ENCODE assay signal across 8 cellular contexts in genomic region chr17:76737082-76737675, GRCh38. TPM values are rescaled to one million over a fixed set of nuclear protein-coding genes. Genes with fewer than 3 reads are reported as not detected.
DNase-seq lines count a peak whose midpoint lies in the region; ATAC-seq, FAIRE-seq and TF ChIP-seq lines count a peak whose summit lies in the region.

Gene SRSF2 (minus strand): TSS chr17:76737331. CDS start chr17:76737160, 171 bp downstream.

- H3K4me3 ChIP-seq in adrenal gland (peak within 1 kb of the TSS; percentile 83 to 98 (median 92)), heart left ventricle (peak within 1 kb of the TSS; percentile 71 to 100 (median 94)), upper lobe of left lung (peak within 1 kb of the TSS; percentile 69 to 100 (median 86))

- TF ChIP-seq POLR2A in GM12892 (IDR thresholded peaks at IDR 0.05; ENCODE audit: low read depth, low read length), result peak; percentile 99
- TF ChIP-seq POLR2A in adrenal gland (IDR thresholded peaks at IDR 0.05), result peak; percentile 99 to 100
- peak; percentile 90 to 99 for TF ChIP-seq POLR2A in heart left ventricle (IDR thresholded peaks at IDR 0.05)
- TF ChIP-seq POLR2A in upper lobe of left lung (IDR thresholded peaks at IDR 0.05), result peak; percentile 99 to 100 (median 100)

- intact Hi-C loops in adrenal gland (cut with DNase I), result no loop called here
- intact Hi-C loops in heart left ventricle (cut with DNase I), result loop anchor here in 2 of 10 donors (1.0 to 10.0 kb wide), 2 partner anchors 11 to 52 kb away; partner anchors contain the start of genes JMJD6 (in 1 of the 2) and METTL23 (in 1 of the 2)
- intact Hi-C loops in posterior cingulate gyrus (cut with DNase I), result loop anchor here (1.0 kb wide), 1 partner anchor 11 kb away; the partner anchor contains the start of genes JMJD6 and METTL23

- DNase-seq in GM12892 (ENCODE audit: insufficient read length) (peak; percentile 84), NCI-H146 (lab: John Stamatoyannopoulos, UW) (peak; percentile 99), T-helper 1 cell (peak; percentile 97 to 99 (median 98)), adrenal gland (peak; percentile 98 to 99 (median 98)), heart left ventricle (peak; percentile 98 to 99 (median 98)), posterior cingulate gyrus (peak; percentile 97 to 100 (median 98)), upper lobe of left lung (peak; percentile 98 to 99)

- H3K36me3 ChIP-seq in adrenal gland (replicated peaks in 1 of 2) (peaks cover 0 to 44% of the 10 kb centered on the region in 2 donors), heart left ventricle (peaks cover 0 to 55% (median 49%) of the 10 kb centered on the region in 9 donors), upper lobe of left lung (peaks cover 10 to 45% (median 36%) of the 10 kb centered on the region in 4 donors)

- TF ChIP-seq CTCF in adrenal gland (IDR thresholded peaks at IDR 0.05), result peak in 1 of 6 experiments; percentile 6
- TF ChIP-seq CTCF in heart left ventricle (IDR thresholded peaks at IDR 0.05), result no peak
- peak in 2 of 6 experiments; percentile 12 to 50 for TF ChIP-seq CTCF in upper lobe of left lung (IDR thresholded peaks at IDR 0.05)

- no peaks in the 10 kb centered on the region for H3K9me3 ChIP-seq in adrenal gland (replicated peaks in 1 of 3)
- H3K9me3 ChIP-seq in heart left ventricle, result no peaks in the 10 kb centered on the region
- H3K9me3 ChIP-seq in upper lobe of left lung, result no peaks in the 10 kb centered on the region

- peak; percentile 57 for ATAC-seq in HG02852 (IDR thresholded peaks at IDR 0.05; ENCODE audit: unreplicated experiment)
- ATAC-seq in heart left ventricle, result peak; percentile 88 to 94 (median 91)
- ATAC-seq in upper lobe of left lung (ENCODE audit: low FRiP score in 2 of 2), result peak; percentile 94 to 98

- peak in 1 of 4 donors; percentile 90 for TF ChIP-seq EP300 in upper lobe of left lung (IDR thresholded peaks at IDR 0.05)

- 0 to 1% (median 0%) methylated on average over 3 to 60 of the region's 60 CpGs for WGBS in adrenal gland, 4 donors
- 0 to 1% (median 0%) methylated on average over 41 to 60 of the region's 60 CpGs for WGBS in heart left ventricle, 4 donors
- WGBS in upper lobe of left lung, 2 donors, result 0 to 1% methylated on average over 13 to 24 of the region's 60 CpGs

- H3K4me1 ChIP-seq in adrenal gland (replicated peaks in 1 of 2) (peaks cover 32 to 66% of the 10 kb centered on the region in 2 donors), heart left ventricle (peaks cover 5 to 78% (median 48%) of the 10 kb centered on the region in 12 donors), upper lobe of left lung (peaks cover 46 to 58% (median 56%) of the 10 kb centered on the region in 4 donors)

- H3K27me3 ChIP-seq in adrenal gland (no peaks in the 10 kb centered on the region), heart left ventricle (no peaks in the 10 kb centered on the region), upper lobe of left lung (no peaks in the 10 kb centered on the region)

- no peak for FAIRE-seq in GM12892 (lab: Jason Lieb, UNC)

- H3K27ac ChIP-seq in adrenal gland (peak within 1 kb of the TSS; percentile 96 to 100 (median 99)), heart left ventricle (peak within 1 kb of the TSS; percentile 97 to 100 (median 99)), upper lobe of left lung (peak within 1 kb of the TSS; percentile 96 to 100 (median 99))

RNA-seq across cellular contexts. Expression of gene SRSF2, which starts in this region (rescaled TPM):
- polyA plus RNA-seq in GM12892 (2012; ENCODE audit: missing spikeins), result 250 TPM
- total RNA-seq in adrenal gland, result 100 to 1,000 TPM; 115 to 242 (median 212) TPM
- polyA plus RNA-seq in adrenal gland, result 100 to 1,000 TPM; 103 to 269 (median 151) TPM
- 100 to 1,000 TPM in 3 of 9 donors, 10 to 100 TPM in 6; 67.0 to 155 (median 79.5) TPM for total RNA-seq in heart left ventricle
- polyA plus RNA-seq in heart left ventricle, result 10 to 100 TPM; 69.1 to 88.6 TPM
- total RNA-seq in upper lobe of left lung, result 100 to 1,000 TPM; 133 to 454 (median 211) TPM

Comparison
In these comparisons a context has a peak if more than half of its experiments do, and no peak if none do; other contexts are left out.
1. Peak in every context shown above with its lines: DNase-seq, ATAC-seq, H3K4me3 ChIP-seq and H3K27ac ChIP-seq.